ENCODE assay signal across 1 cellular context in genomic region chr1:234554478-234555311, GRCh38.
A peak's percentile ranks its signal among the peaks of the same experiment; 100 is the strongest.
TF ChIP-seq lines count a peak whose summit lies in the region.

No MANE protein-coding gene starts in this region.

TF ChIP-seq in HepG2, 621 proteins besides CTCF, POLR2A, EP300 and RAD21 (continued from another document):
- TF ChIP-seq SMC3 (IDR thresholded peaks at IDR 0.05; ENCODE audit: low read length) = no peak
- TF ChIP-seq SRF (IDR thresholded peaks at IDR 0.05; ENCODE audit: low read depth, low read length) = peak; percentile 81
- TF ChIP-seq, protein P1, sequence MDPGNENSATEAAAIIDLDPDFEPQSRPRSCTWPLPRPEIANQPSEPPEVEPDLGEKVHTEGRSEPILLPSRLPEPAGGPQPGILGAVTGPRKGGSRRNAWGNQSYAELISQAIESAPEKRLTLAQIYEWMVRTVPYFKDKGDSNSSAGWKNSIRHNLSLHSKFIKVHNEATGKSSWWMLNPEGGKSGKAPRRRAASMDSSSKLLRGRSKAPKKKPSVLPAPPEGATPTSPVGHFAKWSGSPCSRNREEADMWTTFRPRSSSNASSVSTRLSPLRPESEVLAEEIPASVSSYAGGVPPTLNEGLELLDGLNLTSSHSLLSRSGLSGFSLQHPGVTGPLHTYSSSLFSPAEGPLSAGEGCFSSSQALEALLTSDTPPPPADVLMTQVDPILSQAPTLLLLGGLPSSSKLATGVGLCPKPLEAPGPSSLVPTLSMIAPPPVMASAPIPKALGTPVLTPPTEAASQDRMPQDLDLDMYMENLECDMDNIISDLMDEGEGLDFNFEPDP (CRISPR knock-in tag; conservative IDR thresholded peaks at IDR 0.05) = no peak
- no peak for TF ChIP-seq MIER2 (CRISPR knock-in tag; IDR thresholded peaks at IDR 0.05)
- no peak for TF ChIP-seq BCLAF1 (IDR thresholded peaks at IDR 0.05)
- no peak for TF ChIP-seq THYN1 (CRISPR knock-in tag; IDR thresholded peaks at IDR 0.05; ENCODE audit: borderline replicate concordance, low read depth)
- TF ChIP-seq ZNF354B (CRISPR knock-in tag; IDR thresholded peaks at IDR 0.05) = no peak
- TF ChIP-seq, protein P2, sequence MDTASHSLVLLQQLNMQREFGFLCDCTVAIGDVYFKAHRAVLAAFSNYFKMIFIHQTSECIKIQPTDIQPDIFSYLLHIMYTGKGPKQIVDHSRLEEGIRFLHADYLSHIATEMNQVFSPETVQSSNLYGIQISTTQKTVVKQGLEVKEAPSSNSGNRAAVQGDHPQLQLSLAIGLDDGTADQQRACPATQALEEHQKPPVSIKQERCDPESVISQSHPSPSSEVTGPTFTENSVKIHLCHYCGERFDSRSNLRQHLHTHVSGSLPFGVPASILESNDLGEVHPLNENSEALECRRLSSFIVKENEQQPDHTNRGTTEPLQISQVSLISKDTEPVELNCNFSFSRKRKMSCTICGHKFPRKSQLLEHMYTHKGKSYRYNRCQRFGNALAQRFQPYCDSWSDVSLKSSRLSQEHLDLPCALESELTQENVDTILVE (CRISPR knock-in tag; IDR thresholded peaks at IDR 0.05) = no peak
- no peak for TF ChIP-seq POLR2G (IDR thresholded peaks at IDR 0.05; ENCODE audit: low read depth, low read length)
- no peak for TF ChIP-seq MAZ (IDR thresholded peaks at IDR 0.05; ENCODE audit: borderline replicate concordance, low read depth, low read length)
- TF ChIP-seq MAZ (CRISPR knock-in tag; IDR thresholded peaks at IDR 0.05; ENCODE audit: low read depth) = no peak
- no peak for TF ChIP-seq SUZ12 (IDR thresholded peaks at IDR 0.05; ENCODE audit: low read depth, low read length)
- 0 out of 2 replicates have a peak, but pooled peaks have one; percentile 25 for TF ChIP-seq HOXA5 (CRISPR knock-in tag; IDR thresholded peaks at IDR 0.05)
TF ChIP-seq in HepG2: peak in this region for 2.
